8 cellular contexts compared by ENCODE assay signal in the genomic region with DNA sequence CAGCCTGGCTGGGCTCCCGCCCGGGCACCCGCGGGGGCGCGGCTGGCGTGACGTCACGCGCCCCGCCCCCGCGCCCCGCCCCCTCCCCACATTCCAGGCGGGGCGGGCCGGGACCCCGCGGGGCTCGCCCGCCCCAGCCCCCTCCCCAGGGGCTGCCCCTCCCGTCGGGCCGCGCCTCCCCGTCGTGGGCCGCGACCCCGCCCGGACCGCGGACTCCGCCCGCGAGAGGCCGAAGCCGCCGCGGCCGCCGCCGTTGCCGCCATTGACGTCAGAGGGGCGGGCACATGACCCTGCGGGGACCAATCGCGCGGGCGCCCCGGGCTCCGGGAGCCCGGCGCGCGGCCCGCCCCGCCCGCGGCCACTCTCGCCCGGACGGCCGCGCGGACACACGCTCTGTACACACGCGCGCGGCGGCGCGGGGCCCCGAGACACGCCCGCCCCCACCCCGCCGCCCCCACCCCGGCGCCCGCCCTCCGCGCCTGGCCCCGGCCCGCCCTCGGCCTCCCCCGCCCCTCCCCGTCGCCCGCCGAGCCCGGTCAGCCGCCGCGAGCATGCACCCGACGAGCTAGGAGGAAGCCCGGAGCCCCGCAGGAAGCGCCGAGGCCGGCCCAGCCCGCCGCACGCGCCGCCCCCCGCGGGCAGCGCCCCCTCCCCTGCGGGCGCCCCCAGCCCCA. TPM values are rescaled to one million over a fixed set of nuclear protein-coding genes. Genes with fewer than 3 reads are reported as not detected.
DNase-seq lines count a peak whose midpoint lies in the region; ATAC-seq and TF ChIP-seq lines count a peak whose summit lies in the region.

A gene (plus strand): TSS at position 361 of the 674 bp plus-strand sequence.

- DNase-seq in DMS53 treated with DMSO at 0.1 percent for 48 hours (lab: John Stamatoyannopoulos, UW; ENCODE audit: unreplicated experiment) (peak; percentile 23), HuH-7.5 (ENCODE audit: low spot score) (peak; percentile 94), SKM-1 treated with dmso at 0.1 percent for 144 hours (lab: John Stamatoyannopoulos, UW; ENCODE audit: unreplicated experiment) (peak; percentile 80), glomerular endothelial cell (ENCODE audit: extremely low read depth, low read depth, low spot score) (no peak), omental fat pad (ENCODE audit: low spot score) (peak; percentile 53)
- DNase-seq in activated naive CD4-positive, alpha-beta T cell treated with anti-CD3 and anti-CD28 coated beads, Interleukin-2, amount 50 U/mL, for 72 hours (ENCODE audit: low spot score in 2 of 2) = peak; percentile 81 to 87

- no peak for TF ChIP-seq CTCF in omental fat pad (IDR thresholded peaks at IDR 0.05)

- H3K27ac Mint-ChIP-seq in activated naive CD4-positive, alpha-beta T cell treated with anti-CD3 and anti-CD28 coated beads, Interleukin-2, amount 50 U/mL, for 72 hours = peak within 1 kb of the TSS; percentile 75 to 88

- peaks cover 7 to 8% of the 10 kb centered on the region in 2 donors for H3K36me3 Mint-ChIP-seq in activated naive CD4-positive, alpha-beta T cell treated with anti-CD3 and anti-CD28 coated beads, Interleukin-2, amount 50 U/mL, for 72 hours

- ATAC-seq in GM21447 (IDR thresholded peaks at IDR 0.05; ENCODE audit: unreplicated experiment) (peak; percentile 59), omental fat pad (ENCODE audit: low FRiP score) (peak; percentile 87)
- peak; percentile 84 to 86 for ATAC-seq in activated naive CD4-positive, alpha-beta T cell treated with anti-CD3 and anti-CD28 coated beads, Interleukin-2, amount 50 U/mL, for 72 hours

- H3K9me3 Mint-ChIP-seq in activated naive CD4-positive, alpha-beta T cell treated with anti-CD3 and anti-CD28 coated beads, Interleukin-2, amount 50 U/mL, for 72 hours = no peaks in the 10 kb centered on the region

- H3K27ac ChIP-seq in temporal lobe (ENCODE audit: low read depth, low read length) = peak within 1 kb of the TSS; percentile 36

RNA-seq across cellular contexts. Expression of the gene that starts here (rescaled TPM):
- total RNA-seq in activated naive CD4-positive, alpha-beta T cell treated with anti-CD3 and anti-CD28 coated beads, Interleukin-2, amount 50 U/mL, for 72 hours = 10 to 100 TPM; 35.5 to 51.5 TPM
- total RNA-seq in glomerular endothelial cell (41.9 and 111 TPM in 2 replicates), omental fat pad (10 to 100 TPM; 15.8 to 52.8 (median 32.0) TPM), temporal lobe (38.6 TPM)
